In genomic region chr1:155128755-155129473, GRCh38 we compare ENCODE assay signal across 8 cellular contexts. TPM values are rescaled to one million over a fixed set of nuclear protein-coding genes. Genes with fewer than 3 reads are reported as not detected.
A peak's percentile ranks its signal among the peaks of the same experiment; 100 is the strongest.
DNase-seq lines count a peak whose midpoint lies in the region; ATAC-seq, FAIRE-seq and TF ChIP-seq lines count a peak whose summit lies in the region.

No MANE protein-coding gene starts in this region.

- peaks cover 55% of the 10 kb centered on the region for H3K27me3 Mint-ChIP-seq in CD4-positive, CD25-positive, alpha-beta regulatory T cell

- H2BK5ac ChIP-seq in H1 (ENCODE audit: low read depth, low read length) = peak overlapping the region; percentile 85; the same call in 1 of the 2 replicates

- peaks cover 0 to 46% (median 22%) of the 10 kb centered on the region in 4 donors for H3K4me1 Mint-ChIP-seq in CD4-positive, CD25-positive, alpha-beta regulatory T cell

- H3K4me3 Mint-ChIP-seq in CD4-positive, CD25-positive, alpha-beta regulatory T cell = peak overlapping the region; percentile 75 to 87 (median 81)

- H4K8ac ChIP-seq in H1 (ENCODE audit: extremely low read depth, insufficient read depth, low read length) = no peak overlapping the region; the same call in 1 of the 2 replicates

- H2AFZ ChIP-seq in H1 (ENCODE audit: low read length) = no peak overlapping the region

- no peak for TF ChIP-seq POLR2A in H1 (IDR thresholded peaks at IDR 0.05; ENCODE audit: control extremely low read depth in 1 of 2, low read depth in 2 of 2, low read length in 2 of 2)

- H3K4me2 ChIP-seq in H1 (ENCODE audit: insufficient read depth in 1 of 2, low read depth in 2 of 2, low read length in 2 of 2) = peak overlapping the region; percentile 94 to 97

- no peaks in the 10 kb centered on the region for H3K36me3 ChIP-seq in CD4-positive, CD25-positive, alpha-beta regulatory T cell (ENCODE audit: control insufficient read depth, insufficient read depth, low read length)
- peaks cover 0 to 4% (median under 1%) of the 10 kb centered on the region in 4 experiments; a peak in 2 of 8 replicates for H3K36me3 ChIP-seq in H1 (ENCODE audit: control insufficient read depth in 2 of 4, insufficient read depth in 4 of 4, low read length in 3 of 4)

- H4K20me1 ChIP-seq in H1 (replicated peaks in 1 of 2; ENCODE audit: control insufficient read depth in 1 of 2, insufficient read depth in 2 of 2, low read length in 2 of 2) = no peaks in the 10 kb centered on the region

- H3K56ac ChIP-seq in H1 (replicated peaks; ENCODE audit: insufficient read length, low read depth, low read length) = no peak overlapping the region

- no peak overlapping the region for H3K23ac ChIP-seq in H1 (ENCODE audit: insufficient read length)

- no peak overlapping the region for H3K27ac ChIP-seq in CD4-positive, CD25-positive, alpha-beta regulatory T cell (ENCODE audit: insufficient read depth, low read length, poor library complexity, severe bottlenecking)
- H3K27ac ChIP-seq in H1 (ENCODE audit: low read depth, low read length) = no peak overlapping the region

- H3K9me3 Mint-ChIP-seq in CD4-positive, CD25-positive, alpha-beta regulatory T cell = no peaks in the 10 kb centered on the region

- H2BK120ac ChIP-seq in H1 (replicated peaks; ENCODE audit: low read depth, low read length) = peak overlapping the region; percentile 3

- H3K79me2 ChIP-seq in H1 (ENCODE audit: control insufficient read depth in 1 of 2, insufficient read depth in 2 of 2, low read length in 2 of 2) = no peaks in the 10 kb centered on the region

- H3K9ac ChIP-seq in H1 (replicated peaks in 1 of 4; ENCODE audit: extremely low read depth in 1 of 4, low read depth in 3 of 4, low read length in 3 of 4) = peak overlapping the region in 2 of 4 experiments; percentile 1 to 2; a peak in 1 of 7 replicates

- H2AK5ac ChIP-seq in H1 (ENCODE audit: low read depth, low read length) = 0 out of 2 replicates have a peak overlapping the region, but pooled peaks have one; percentile 56

- TF ChIP-seq RAD21 in H1 (IDR thresholded peaks at IDR 0.05 in 1 of 2, conservative IDR thresholded peaks at IDR 0.05 in 1 of 2; ENCODE audit: low read depth in 2 of 2, low read length in 2 of 2) = no peak

- TF ChIP-seq EP300 in H1 (IDR thresholded peaks at IDR 0.05; ENCODE audit: borderline replicate concordance in 1 of 2, low read depth in 2 of 2, low read length in 2 of 2) = no peak

- DNase-seq in CD4-positive, CD25-positive, alpha-beta regulatory T cell = no peak
- DNase-seq in NCI-H226 = peak; percentile 15
- DNase-seq in H1 (ENCODE audit: low read depth in 1 of 2, low spot score in 2 of 2) = peak in 1 of 2 experiments; percentile 66
- peak; percentile 46 for DNase-seq in myocyte (ENCODE audit: low read depth)
- no peak for DNase-seq in DMS79 (lab: John Stamatoyannopoulos, UW)
- DNase-seq in activated effector memory CD4-positive, alpha-beta T cell treated with Interleukin-2 at 50 U/mL for 16 hours = no peak

- H3K18ac ChIP-seq in H1 (ENCODE audit: extremely low read depth, low read length) = peak overlapping the region; percentile 78

- peak overlapping the region; percentile 68 for H4K91ac ChIP-seq in H1 (replicated peaks; ENCODE audit: insufficient read length, low read length)

- H2BK20ac ChIP-seq in H1 (ENCODE audit: low read length) = peak overlapping the region; percentile 93; the same call in 1 of the 2 replicates

- H2BK12ac ChIP-seq in H1 (ENCODE audit: low read depth, low read length) = peak overlapping the region; percentile 96; the same call in 1 of the 2 replicates

- H3K23me2 ChIP-seq in H1 (ENCODE audit: low read depth, low read length) = peaks cover 28% of the 10 kb centered on the region

- WGBS in H1 (ENCODE audit: extremely low coverage in 1 of 2, insufficient coverage in 1 of 2, insufficient read length in 1 of 2, insufficient replicate concordance in 2 of 2, low coverage in 1 of 2, low lambda C conversion rate in 2 of 2, missing lambda C conversion rate in 1 of 2), 2 experiments = 26% methylated on average over 13 of the region's 14 CpGs; no CpG with 5 or more reads in 1 of the 2 experiments

- H3K4me1 ChIP-seq in CD4-positive, CD25-positive, alpha-beta regulatory T cell (ENCODE audit: control insufficient read depth, insufficient read depth, low read length, poor library complexity, severe bottlenecking) = peaks cover 35% of the 10 kb centered on the region
- peaks cover 16 to 58% (median 40%) of the 10 kb centered on the region in 4 experiments for H3K4me1 ChIP-seq in H1 (replicated peaks in 1 of 4; ENCODE audit: control insufficient read depth in 3 of 4, insufficient read depth in 4 of 4, low read length in 3 of 4)

- POLR2A ChIA-PET in H1 (lab: Charles Lee; ENCODE audit: partially characterized antibody) = interaction anchor here (0.6 to 3.1 kb wide), 19 partner anchors 8 to 156 kb away, joined by 3 to 24 read pairs (median 5); partner anchors contain the start of genes ADAM15, EFNA3, KRTCAP2 and TRIM46

- H3K9me3 ChIP-seq in CD4-positive, CD25-positive, alpha-beta regulatory T cell (ENCODE audit: control insufficient read depth in 2 of 2, low read length in 2 of 2) = no peaks in the 10 kb centered on the region
- H3K9me3 ChIP-seq in H1 (ENCODE audit: insufficient read depth in 2 of 2, low read depth in 1 of 2, low read length in 1 of 2) = no peaks in the 10 kb centered on the region

- peaks cover 6% of the 10 kb centered on the region for H3K36me3 Mint-ChIP-seq in CD4-positive, CD25-positive, alpha-beta regulatory T cell

- H3K27me3 ChIP-seq in CD4-positive, CD25-positive, alpha-beta regulatory T cell (ENCODE audit: control insufficient read depth, insufficient read depth, low read length) = peaks cover 9% of the 10 kb centered on the region
- H3K27me3 ChIP-seq in H1 (replicated peaks in 1 of 4; ENCODE audit: control insufficient read depth in 3 of 4, extremely low read depth in 1 of 4, insufficient read depth in 3 of 4, low read length in 3 of 4) = peaks cover 33 to 50% (median 45%) of the 10 kb centered on the region in 4 experiments

- FAIRE-seq in H1 (lab: Jason Lieb, UNC) = no peak

- H4K5ac ChIP-seq in H1 (ENCODE audit: insufficient read length, low read depth, low read length) = peak overlapping the region; percentile 20

- no peak for TF ChIP-seq CTCF in H1 (IDR thresholded peaks at IDR 0.05; ENCODE audit: control extremely low read depth in 1 of 3, insufficient read depth in 1 of 3, low read depth in 1 of 3, low read length in 3 of 3)

- no peak overlapping the region for H3K14ac ChIP-seq in H1 (ENCODE audit: insufficient read length)

- peak overlapping the region; percentile 46; the same call in 1 of the 2 replicates for H2BK15ac ChIP-seq in H1 (ENCODE audit: low read length)

- ATAC-seq in CD4-positive, CD25-positive, alpha-beta regulatory T cell (ENCODE audit: low read depth in 2 of 2) = no peak
- ATAC-seq in GM18868 (IDR thresholded peaks at IDR 0.05; ENCODE audit: unreplicated experiment) = no peak
- ATAC-seq in HG03469 (IDR thresholded peaks at IDR 0.05; ENCODE audit: unreplicated experiment) = no peak

- H3K79me1 ChIP-seq in H1 (ENCODE audit: low read depth, low read length) = no peaks in the 10 kb centered on the region

- peak overlapping the region; percentile 14 to 84 (median 21) for H3K27ac Mint-ChIP-seq in CD4-positive, CD25-positive, alpha-beta regulatory T cell

- peak overlapping the region; percentile 48 for H3K4me3 ChIP-seq in CD4-positive, CD25-positive, alpha-beta regulatory T cell (ENCODE audit: low read depth, low read length)
- H3K4me3 ChIP-seq in H1 (ENCODE audit: extremely low read depth in 1 of 4, insufficient read depth in 2 of 4, low read depth in 3 of 4, low read length in 4 of 4) = peak overlapping the region; percentile 34 to 62 (median 44); a peak in 7 of 8 replicates

- H3K4ac ChIP-seq in H1 (replicated peaks; ENCODE audit: insufficient read length, low read depth, low read length) = no peak overlapping the region

- CTCF ChIA-PET in H1 (lab: Charles Lee; ENCODE audit: partially characterized antibody) = interaction anchor here (0.6 to 14.2 kb wide), 15 partner anchors 12 to 123 kb away, joined by 3 to 187 read pairs (median 4); partner anchors contain the start of genes KRTCAP2 and TRIM46

RNA-seq across cellular contexts. Expression of gene EFNA1, which starts 1.2 kb away (rescaled TPM):
- 0.30 TPM for total RNA-seq in CD4-positive, CD25-positive, alpha-beta regulatory T cell
- polyA plus RNA-seq in CD4-positive, CD25-positive, alpha-beta regulatory T cell = 1 to 10 TPM; 1.4 to 6.8 (median 3.3) TPM
- total RNA-seq in H1 (2021; fragmentation: NEBNext Ultra II Directional; extraction: Animal tissue kit (Norgen Biotek cat#: 25700)) = 4.0 and 4.9 TPM in 2 replicates
- polyA plus RNA-seq in H1 (2011; rRNA removed) = 11.8 and 14.6 TPM in 2 replicates
- polyA plus RNA-seq in H1 (2011; cell fraction: cytosol; rRNA removed) = 12.1 TPM
- polyA plus RNA-seq in H1 (2011; cell fraction: nucleus; rRNA removed) = 8.9 TPM
- 5.4 to 7.8 TPM (median 6.7 TPM) in 4 replicates for polyA plus RNA-seq in H1 (2012, experiment 1 of 2)
- 4.6 TPM for polyA plus RNA-seq in H1 (2012, experiment 2 of 2)
- 3.8 TPM for polyA plus RNA-seq in H1 (2013, experiment 1 of 2)
- 4.2 TPM for polyA plus RNA-seq in H1 (2013, experiment 2 of 2)
- polyA minus RNA-seq in H1 (2011; rRNA and poly(A)+ RNA removed) = 7.3 and 12.6 TPM in 2 replicates
- 13.0 TPM for polyA minus RNA-seq in H1 (2011; cell fraction: cytosol; rRNA and poly(A)+ RNA removed)
- polyA minus RNA-seq in H1 (2011; cell fraction: nucleus; rRNA and poly(A)+ RNA removed) = 9.7 TPM
- 0.59 and 1.4 TPM in 2 replicates for total RNA-seq in myocyte
- polyA plus RNA-seq in myocyte (2012) = 4.8 TPM

RNA-seq across cellular contexts. Expression of gene SLC50A1, which starts 6.7 kb away (rescaled TPM):
- total RNA-seq in CD4-positive, CD25-positive, alpha-beta regulatory T cell = 24.1 TPM
- polyA plus RNA-seq in CD4-positive, CD25-positive, alpha-beta regulatory T cell = 10 to 100 TPM; 45.1 to 59.3 (median 46.0) TPM
- total RNA-seq in H1 (2021; fragmentation: NEBNext Ultra II Directional; extraction: Animal tissue kit (Norgen Biotek cat#: 25700)) = 36.5 and 41.6 TPM in 2 replicates
- 80.7 and 90.8 TPM in 2 replicates for polyA plus RNA-seq in H1 (2011; rRNA removed)
- polyA plus RNA-seq in H1 (2011; cell fraction: cytosol; rRNA removed) = 61.8 TPM
- polyA plus RNA-seq in H1 (2011; cell fraction: nucleus; rRNA removed) = 34.9 TPM
- polyA plus RNA-seq in H1 (2012, experiment 1 of 2) = 36.0 to 50.1 TPM (median 39.0 TPM) in 4 replicates
- polyA plus RNA-seq in H1 (2012, experiment 2 of 2) = 56.4 TPM
- polyA plus RNA-seq in H1 (2013, experiment 1 of 2) = 47.5 TPM
- polyA plus RNA-seq in H1 (2013, experiment 2 of 2) = 50.4 TPM
- 42.3 and 45.2 TPM in 2 replicates for polyA minus RNA-seq in H1 (2011; rRNA and poly(A)+ RNA removed)
- polyA minus RNA-seq in H1 (2011; cell fraction: cytosol; rRNA and poly(A)+ RNA removed) = 19.9 TPM
- 14.1 TPM for polyA minus RNA-seq in H1 (2011; cell fraction: nucleus; rRNA and poly(A)+ RNA removed)
- total RNA-seq in myocyte = 12.2 and 13.4 TPM in 2 replicates
- 33.5 TPM for polyA plus RNA-seq in myocyte (2012)

RNA-seq across cellular contexts. Expression of gene DPM3, which starts 11.4 kb away (rescaled TPM):
- 28.1 TPM for total RNA-seq in CD4-positive, CD25-positive, alpha-beta regulatory T cell
- 100 to 1,000 TPM in 3 of 4 donors, 10 to 100 TPM in 1; 98.3 to 116 (median 101) TPM for polyA plus RNA-seq in CD4-positive, CD25-positive, alpha-beta regulatory T cell
- 44.8 and 49.3 TPM in 2 replicates for total RNA-seq in H1 (2021; fragmentation: NEBNext Ultra II Directional; extraction: Animal tissue kit (Norgen Biotek cat#: 25700))
- 227 and 349 TPM in 2 replicates for polyA plus RNA-seq in H1 (2011; rRNA removed)
- 166 TPM for polyA plus RNA-seq in H1 (2011; cell fraction: cytosol; rRNA removed)
- 111 TPM for polyA plus RNA-seq in H1 (2011; cell fraction: nucleus; rRNA removed)
- 30.1 to 106 TPM (median 79.5 TPM) in 4 replicates for polyA plus RNA-seq in H1 (2012, experiment 1 of 2)
- 141 TPM for polyA plus RNA-seq in H1 (2012, experiment 2 of 2)
- 184 TPM for polyA plus RNA-seq in H1 (2013, experiment 1 of 2)
- polyA plus RNA-seq in H1 (2013, experiment 2 of 2) = 217 TPM
- 6.9 and 13.7 TPM in 2 replicates for polyA minus RNA-seq in H1 (2011; rRNA and poly(A)+ RNA removed)
- 6.6 TPM for polyA minus RNA-seq in H1 (2011; cell fraction: cytosol; rRNA and poly(A)+ RNA removed)
- 11.4 TPM for polyA minus RNA-seq in H1 (2011; cell fraction: nucleus; rRNA and poly(A)+ RNA removed)
- 83.9 and 90.0 TPM in 2 replicates for total RNA-seq in myocyte
- polyA plus RNA-seq in myocyte (2012) = 114 TPM

RNA-seq across cellular contexts. Expression of gene KRTCAP2, which starts 44.2 kb away (rescaled TPM):
- total RNA-seq in CD4-positive, CD25-positive, alpha-beta regulatory T cell = 122 TPM
- polyA plus RNA-seq in CD4-positive, CD25-positive, alpha-beta regulatory T cell = 100 to 1,000 TPM; 468 to 537 (median 507) TPM
- total RNA-seq in H1 (2021; fragmentation: NEBNext Ultra II Directional; extraction: Animal tissue kit (Norgen Biotek cat#: 25700)) = 146 TPM in 2 replicates
- polyA plus RNA-seq in H1 (2011; rRNA removed) = 317 and 419 TPM in 2 replicates
- polyA plus RNA-seq in H1 (2011; cell fraction: cytosol; rRNA removed) = 199 TPM
- 287 TPM for polyA plus RNA-seq in H1 (2011; cell fraction: nucleus; rRNA removed)
- polyA plus RNA-seq in H1 (2012, experiment 1 of 2) = 150 to 268 TPM (median 247 TPM) in 4 replicates
- polyA plus RNA-seq in H1 (2012, experiment 2 of 2) = 705 TPM
- 290 TPM for polyA plus RNA-seq in H1 (2013, experiment 1 of 2)
- polyA plus RNA-seq in H1 (2013, experiment 2 of 2) = 399 TPM
- 107 and 146 TPM in 2 replicates for polyA minus RNA-seq in H1 (2011; rRNA and poly(A)+ RNA removed)
- polyA minus RNA-seq in H1 (2011; cell fraction: cytosol; rRNA and poly(A)+ RNA removed) = 86.3 TPM
- 82.9 TPM for polyA minus RNA-seq in H1 (2011; cell fraction: nucleus; rRNA and poly(A)+ RNA removed)
- 51.3 and 81.4 TPM in 2 replicates for total RNA-seq in myocyte
- polyA plus RNA-seq in myocyte (2012) = 253 TPM

RNA-seq across cellular contexts. Expression of gene TRIM46, which starts 44.7 kb away (rescaled TPM):
- 6.1 TPM for total RNA-seq in CD4-positive, CD25-positive, alpha-beta regulatory T cell
- polyA plus RNA-seq in CD4-positive, CD25-positive, alpha-beta regulatory T cell = 1 to 10 TPM in 2 of 4 donors, under 1 TPM in 2; 0.44 to 1.6 (median 0.78) TPM
- 15.0 and 15.5 TPM in 2 replicates for total RNA-seq in H1 (2021; fragmentation: NEBNext Ultra II Directional; extraction: Animal tissue kit (Norgen Biotek cat#: 25700))
- polyA plus RNA-seq in H1 (2011; rRNA removed) = 21.6 and 34.7 TPM in 2 replicates
- 29.4 TPM for polyA plus RNA-seq in H1 (2011; cell fraction: cytosol; rRNA removed)
- polyA plus RNA-seq in H1 (2011; cell fraction: nucleus; rRNA removed) = 94.4 TPM
- 18.2 to 22.5 TPM (median 20.8 TPM) in 4 replicates for polyA plus RNA-seq in H1 (2012, experiment 1 of 2)
- polyA plus RNA-seq in H1 (2012, experiment 2 of 2) = 12.6 TPM
- 11.7 TPM for polyA plus RNA-seq in H1 (2013, experiment 1 of 2)
- 9.4 TPM for polyA plus RNA-seq in H1 (2013, experiment 2 of 2)
- 11.4 and 11.5 TPM in 2 replicates for polyA minus RNA-seq in H1 (2011; rRNA and poly(A)+ RNA removed)
- polyA minus RNA-seq in H1 (2011; cell fraction: cytosol; rRNA and poly(A)+ RNA removed) = 13.7 TPM
- polyA minus RNA-seq in H1 (2011; cell fraction: nucleus; rRNA and poly(A)+ RNA removed) = 28.4 TPM
- 0.62 and 0.94 TPM in 2 replicates for total RNA-seq in myocyte
- 1.5 TPM for polyA plus RNA-seq in myocyte (2012)

Comparison
In these comparisons a context has a peak if more than half of its experiments do, and no peak if none do; other contexts are left out.
1. DNase-seq: peak in NCI-H226 (single experiment) and myocyte (single experiment); none in CD4-positive, CD25-positive, alpha-beta regulatory T cell (0 of 3), DMS79 (single experiment) and activated effector memory CD4-positive, alpha-beta T cell treated with Interleukin-2 at 50 U/mL for 16 hours (single experiment).